In the genomic region with DNA sequence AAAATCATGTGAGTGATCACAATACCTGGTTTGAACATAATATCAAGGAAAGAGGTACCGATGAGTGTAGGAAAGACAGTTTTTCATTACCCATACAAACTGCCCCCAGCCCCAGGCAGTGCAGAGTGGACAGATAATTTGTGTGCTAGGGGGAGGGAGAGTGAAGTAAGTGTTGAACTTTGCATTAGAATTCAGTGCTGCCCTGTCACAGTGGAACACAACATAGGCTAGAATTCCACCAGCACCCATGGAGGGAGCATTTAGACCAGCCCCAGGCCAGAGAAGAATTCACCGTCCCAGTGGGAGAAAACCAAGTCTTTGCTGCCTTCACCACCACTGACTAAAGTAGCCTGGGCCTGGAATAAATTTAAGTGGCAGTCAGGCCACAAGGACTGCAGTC, we compare ENCODE assay signal across 33 cellular contexts.
"Had no signal": no experiment of that assay in that cellular context is flagged by ENCODE, and none has a peak within 500 bp of the region (broad histone marks: within the 10 kb centered on the region; RNA-seq: fewer than 3 reads in every experiment).

No MANE protein-coding gene starts in this region.

- H3K9me3 ChIP-seq: adrenal gland, ascending aorta, breast epithelium had no signal

- H3K4me1 Mint-ChIP-seq: activated B cell treated with CpG ODN at 0.5 μM for 24 hours; activated CD8-positive, alpha-beta memory T cell treated with anti-CD3 and anti-CD28 coated beads, Interleukin-2, amount 10 ng/mL, durations not matched to agents 7 days and 5 days; activated naive CD4-positive, alpha-beta T cell treated with anti-CD3 and anti-CD28 coated beads, Interleukin-2, amount 50 U/mL, for 24 hours; activated naive CD8-positive, alpha-beta T cell treated with anti-CD3 and anti-CD28 coated beads for 36 hours; activated naive CD8-positive, alpha-beta T cell treated with anti-CD3 and anti-CD28 coated beads, Interleukin-2, amount 50 U/mL, for 24 hours; brain; central memory CD8-positive, alpha-beta T cell; endodermal cell had no signal

- H3K4me3 Mint-ChIP-seq: activated B cell treated with CpG ODN at 0.5 μM for 24 hours; activated CD4-positive, alpha-beta memory T cell treated with anti-CD3 and anti-CD28 coated beads for 36 hours; activated CD8-positive, alpha-beta memory T cell treated with anti-CD3 and anti-CD28 coated beads, Interleukin-2, amount 10 ng/mL, durations not matched to agents 7 days and 5 days; activated CD8-positive, alpha-beta T cell treated with anti-CD3 and anti-CD28 coated beads, Interleukin-2, amount 10 ng/mL, durations not matched to agents 7 days and 5 days; activated naive CD4-positive, alpha-beta T cell treated with anti-CD3 and anti-CD28 coated beads for 36 hours; activated naive CD4-positive, alpha-beta T cell treated with anti-CD3 and anti-CD28 coated beads, Interleukin-2, amount 50 U/mL, for 24 hours; activated naive CD8-positive, alpha-beta T cell treated with anti-CD3 and anti-CD28 coated beads for 36 hours; activated naive CD8-positive, alpha-beta T cell treated with anti-CD3 and anti-CD28 coated beads, Interleukin-2, amount 50 U/mL, for 24 hours; activated T-cell treated with anti-CD3 and anti-CD28 coated beads, Interleukin-2, amount 50 U/mL, for 72 hours; brain; central memory CD8-positive, alpha-beta T cell; dendritic cell treated with granulocyte-macrophage colony-stimulating factor and Interleukin-4, amounts not matched to agents 40 ng/mL and 50 ng/mL, for 4 days; endodermal cell had no signal

- DNase-seq: activated B cell treated with CpG ODN at 0.5 μM for 24 hours; activated CD4-positive, alpha-beta memory T cell treated with anti-CD3 and anti-CD28 coated beads for 36 hours; activated CD4-positive, alpha-beta T cell treated with anti-CD3 and anti-CD28 coated beads for 48 hours; activated CD4-positive, alpha-beta T cell treated with anti-CD3 and anti-CD28 coated beads, Interleukin-2, amount 50 U/mL, for 1 hour; activated CD8-positive, alpha-beta memory T cell treated with anti-CD3 and anti-CD28 coated beads, Interleukin-2, amount 10 ng/mL, durations not matched to agents 7 days and 5 days; activated CD8-positive, alpha-beta memory T cell treated with anti-CD3 and anti-CD28 coated beads, Interleukin-2, amount 50 U/mL, for 4 hours; activated CD8-positive, alpha-beta T cell treated with anti-CD3 and anti-CD28 coated beads, Interleukin-2, amount 10 ng/mL, durations not matched to agents 7 days and 5 days; activated effector memory CD4-positive, alpha-beta T cell treated with Interleukin-2 at 50 U/mL for 16 hours; activated gamma-delta T cell treated with Interleukin-2 at 50 U/mL for 16 hours; activated naive CD4-positive, alpha-beta T cell treated with anti-CD3 and anti-CD28 coated beads for 36 hours; activated naive CD8-positive, alpha-beta T cell treated with anti-CD3 and anti-CD28 coated beads for 36 hours; activated naive CD8-positive, alpha-beta T cell treated with anti-CD3 and anti-CD28 coated beads, Interleukin-2, amount 50 U/mL, for 24 hours; activated T-cell treated with anti-CD3 and anti-CD28 coated beads, Interleukin-2, amount 50 U/mL, for 1 hour; activated T-cell treated with anti-CD3 and anti-CD28 coated beads, Interleukin-2, amount 50 U/mL, for 72 hours; adrenal gland; amygdala; dorsolateral prefrontal cortex; effector memory CD4-positive, alpha-beta T cell; foreskin fibroblast; head of caudate nucleus; T-helper 2 cell had no signal

- FAIRE-seq: frontal cortex had no signal

- H3K9me3 Mint-ChIP-seq: activated naive CD4-positive, alpha-beta T cell treated with anti-CD3 and anti-CD28 coated beads for 36 hours; central memory CD8-positive, alpha-beta T cell; endodermal cell had no signal

- H3K4me1 ChIP-seq: adrenal gland, ascending aorta, breast epithelium had no signal

- H3K4me3 ChIP-seq: adrenal gland, ascending aorta, breast epithelium, coronary artery, dorsolateral prefrontal cortex had no signal

- ATAC-seq: activated CD4-positive, CD25-positive, alpha-beta regulatory T cell treated with anti-CD3 and anti-CD28 coated beads, Interleukin-2, amount 50 U/mL, for 24 hours; activated CD8-positive, alpha-beta memory T cell treated with anti-CD3 and anti-CD28 coated beads, Interleukin-2, amount 10 ng/mL, durations not matched to agents 7 days and 5 days; activated CD8-positive, alpha-beta T cell treated with anti-CD3 and anti-CD28 coated beads, Interleukin-2, amount 10 ng/mL, durations not matched to agents 7 days and 5 days; activated naive CD8-positive, alpha-beta T cell treated with anti-CD3 and anti-CD28 coated beads, Interleukin-2, amount 50 U/mL, for 24 hours; activated T-cell treated with anti-CD3 and anti-CD28 coated beads, Interleukin-2, amount 50 U/mL, for 72 hours; esophagus mucosa had no signal

- H3K36me3 ChIP-seq: adrenal gland, ascending aorta, breast epithelium had no signal

- H3K27me3 Mint-ChIP-seq: activated B cell treated with CpG ODN at 0.5 μM for 24 hours; activated CD4-positive, alpha-beta memory T cell treated with anti-CD3 and anti-CD28 coated beads for 36 hours; activated CD8-positive, alpha-beta memory T cell treated with anti-CD3 and anti-CD28 coated beads, Interleukin-2, amount 10 ng/mL, durations not matched to agents 7 days and 5 days; activated naive CD4-positive, alpha-beta T cell treated with anti-CD3 and anti-CD28 coated beads, Interleukin-2, amount 50 U/mL, for 24 hours; activated naive CD8-positive, alpha-beta T cell treated with anti-CD3 and anti-CD28 coated beads for 36 hours; activated naive CD8-positive, alpha-beta T cell treated with anti-CD3 and anti-CD28 coated beads, Interleukin-2, amount 50 U/mL, for 24 hours; brain; central memory CD8-positive, alpha-beta T cell; dendritic cell treated with granulocyte-macrophage colony-stimulating factor and Interleukin-4, amounts not matched to agents 40 ng/mL and 50 ng/mL, for 4 days had no signal

- H3K27me3 ChIP-seq: adrenal gland, ascending aorta, breast epithelium, dorsolateral prefrontal cortex had no signal

- H3K27ac ChIP-seq: adrenal gland, ascending aorta, breast epithelium, coronary artery, dorsolateral prefrontal cortex, VCaP had no signal

- H3K27ac Mint-ChIP-seq: activated B cell treated with CpG ODN at 0.5 μM for 24 hours; activated CD4-positive, alpha-beta memory T cell treated with anti-CD3 and anti-CD28 coated beads for 36 hours; activated CD8-positive, alpha-beta memory T cell treated with anti-CD3 and anti-CD28 coated beads, Interleukin-2, amount 10 ng/mL, durations not matched to agents 7 days and 5 days; activated CD8-positive, alpha-beta T cell treated with anti-CD3 and anti-CD28 coated beads, Interleukin-2, amount 10 ng/mL, durations not matched to agents 7 days and 5 days; activated naive CD4-positive, alpha-beta T cell treated with anti-CD3 and anti-CD28 coated beads for 36 hours; activated naive CD4-positive, alpha-beta T cell treated with anti-CD3 and anti-CD28 coated beads, Interleukin-2, amount 50 U/mL, for 24 hours; activated naive CD8-positive, alpha-beta T cell treated with anti-CD3 and anti-CD28 coated beads for 36 hours; activated naive CD8-positive, alpha-beta T cell treated with anti-CD3 and anti-CD28 coated beads, Interleukin-2, amount 50 U/mL, for 24 hours; activated T-cell treated with anti-CD3 and anti-CD28 coated beads, Interleukin-2, amount 50 U/mL, for 72 hours; brain; dendritic cell treated with granulocyte-macrophage colony-stimulating factor and Interleukin-4, amounts not matched to agents 40 ng/mL and 50 ng/mL, for 4 days had no signal
